Comparison of ENCODE assay signal across 8 cellular contexts in genomic region chr3:195907730-195908438, GRCh38. TPM values are rescaled to one million over a fixed set of nuclear protein-coding genes. Genes with fewer than 3 reads are reported as not detected.
A peak's percentile ranks its signal among the peaks of the same experiment; 100 is the strongest.
DNase-seq lines count a peak whose midpoint lies in the region; ATAC-seq, FAIRE-seq and TF ChIP-seq lines count a peak whose summit lies in the region.

No MANE protein-coding gene starts in this region.

- peak overlapping the region; percentile 20 for H3K27ac Mint-ChIP-seq in glutamatergic neuron (ENCODE audit: unreplicated experiment)

- H3K79me2 ChIP-seq in PC-9 (ENCODE audit: low read depth) = peaks cover 45% of the 10 kb centered on the region

- FAIRE-seq in D721Med (lab: Jason Lieb, UNC) = no peak

- peak overlapping the region; percentile 63 for H2AFZ ChIP-seq in PC-9

- peaks cover 5% of the 10 kb centered on the region for H3K9me3 Mint-ChIP-seq in glutamatergic neuron (ENCODE audit: unreplicated experiment)

- no peak for TF ChIP-seq POLR2A in prostate gland (IDR thresholded peaks at IDR 0.05)

- peaks cover 7% of the 10 kb centered on the region; the same call in 1 of the 2 replicates for H4K20me1 ChIP-seq in PC-9 (ENCODE audit: insufficient read depth)

- H3K36me3 ChIP-seq in PC-9 (ENCODE audit: low read depth) (no peaks in the 10 kb centered on the region), prostate gland (no peaks in the 10 kb centered on the region)

- WGBS in prostate gland = 8% methylated on average over 22 of the region's 23 CpGs

- peaks cover 60% of the 10 kb centered on the region for H3K4me1 ChIP-seq in PC-9 (replicated peaks; ENCODE audit: insufficient read depth)
- peaks cover 22% of the 10 kb centered on the region for H3K4me1 ChIP-seq in prostate gland (replicated peaks)

- no peaks in the 10 kb centered on the region for H3K9me2 ChIP-seq in PC-9 (ENCODE audit: insufficient read depth)

- peak; percentile 28 for ATAC-seq in HG03196 (IDR thresholded peaks at IDR 0.05; ENCODE audit: unreplicated experiment)

- H3K27me3 ChIP-seq in PC-9 (ENCODE audit: insufficient read depth, low read depth) (no peaks in the 10 kb centered on the region), prostate gland (replicated peaks; ENCODE audit: insufficient read depth) (no peaks in the 10 kb centered on the region)

- intact Hi-C loops in PC-9 (cut with micrococcal nuclease; ENCODE audit: unreplicated experiment) = loop anchor here (1.0 kb wide), 1 partner anchor 11 kb away; no protein-coding TSS in a partner anchor
- intact Hi-C loops in prostate gland (cut with DNase I) = no loop called here

- TF ChIP-seq CTCF in PC-9 (conservative IDR thresholded peaks at IDR 0.05) (no peak), glutamatergic neuron (IDR thresholded peaks at IDR 0.05; ENCODE audit: partially characterized antibody, unreplicated experiment) (no peak), prostate gland (IDR thresholded peaks at IDR 0.05) (no peak), D721Med (IDR thresholded peaks at IDR 0.05; ENCODE audit: insufficient read depth, missing control alignments) (no peak)

- peak overlapping the region; percentile 93 for H3K4me2 ChIP-seq in PC-9

- H3K36me3 Mint-ChIP-seq in glutamatergic neuron (ENCODE audit: unreplicated experiment) = no peaks in the 10 kb centered on the region

- H3K4me1 Mint-ChIP-seq in glutamatergic neuron (ENCODE audit: low read depth, unreplicated experiment) = peaks cover 16% of the 10 kb centered on the region

- H3K9me3 ChIP-seq in PC-9 (ENCODE audit: insufficient read depth, low read depth) (no peaks in the 10 kb centered on the region), prostate gland (no peaks in the 10 kb centered on the region)

- H3K27me3 Mint-ChIP-seq in glutamatergic neuron (ENCODE audit: unreplicated experiment) = peaks cover 3% of the 10 kb centered on the region

- POLR2A ChIA-PET in PC-9 (lab: Charles Lee; ENCODE audit: unreplicated experiment) = interaction anchor here (0.5 to 0.6 kb wide), 2 partner anchors 10 to 1231 kb away, joined by 5 to 6 read pairs; no protein-coding TSS in a partner anchor

- peak overlapping the region; percentile 63 for H3K4me3 ChIP-seq in PC-9
- peak overlapping the region; percentile 72 to 80 for H3K4me3 ChIP-seq in prostate gland

- no peak overlapping the region for H3K27ac ChIP-seq in PC-9
- H3K27ac ChIP-seq in prostate gland = peak overlapping the region; percentile 70 to 83

- BruUV-seq in PC-9 (replicated peaks; lab: Mats Ljungman, UMichigan) = no TSS peak

- DNase-seq in NCI-H146 (lab: John Stamatoyannopoulos, UW) = peak; percentile 36
- DNase-seq in NCI-H146 treated with DMSO at 0.1 percent for 48 hours (lab: John Stamatoyannopoulos, UW; ENCODE audit: unreplicated experiment) = no peak
- peak; percentile 47 to 49 for DNase-seq in PC-9
- DNase-seq in activated T-helper 9 cell treated with anti-CD3 and anti-CD28 coated beads, Interleukin-2, amount 50 U/mL, for 16 hours (ENCODE audit: low read depth) = peak; percentile 28
- no peak for DNase-seq in glutamatergic neuron
- peak; percentile 77 for DNase-seq in prostate gland (ENCODE audit: low spot score)
- no peak for DNase-seq in D721Med (ENCODE audit: insufficient read length, low spot score)

- H3K4me3 Mint-ChIP-seq in glutamatergic neuron (ENCODE audit: unreplicated experiment) = peak overlapping the region; percentile 88

- CTCF ChIA-PET in PC-9 (lab: Charles Lee) = interaction anchor here (0.6 to 1.5 kb wide), 5 partner anchors 13 to 826 kb away, joined by 3 to 11 read pairs (median 4); no protein-coding TSS in a partner anchor

- H3F3A ChIP-seq in PC-9 (ENCODE audit: insufficient read depth, low read depth) = peaks cover 49% of the 10 kb centered on the region

RNA-seq across cellular contexts. Expression of gene TNK2, which starts 0.5 kb away (rescaled TPM):
- total RNA-seq in PC-9 (2021) (118 and 125 TPM in 2 replicates), glutamatergic neuron (ENCODE audit: unreplicated experiment) (46.2 TPM), prostate gland (100 to 1,000 TPM in 1 of 2 donors, 10 to 100 TPM in 1; 34.9 to 100 TPM)

Comparison
In these comparisons a context has a peak if more than half of its experiments do, and no peak if none do; other contexts are left out.
1. DNase-seq: peak in NCI-H146 (single experiment), PC-9 (2 of 2), activated T-helper 9 cell treated with anti-CD3 and anti-CD28 coated beads, Interleukin-2, amount 50 U/mL, for 16 hours (single experiment) and prostate gland (single experiment); none in NCI-H146 treated with DMSO at 0.1 percent for 48 hours (single experiment), glutamatergic neuron (single experiment) and D721Med (single experiment).